In genomic region chr6:121868191-121868590, GRCh38 we compare ENCODE assay signal across 16 cellular contexts.
"Had no signal": no experiment of that assay in that cellular context is flagged by ENCODE, and none has a peak within 500 bp of the region (broad histone marks: within the 10 kb centered on the region; RNA-seq: fewer than 3 reads in every experiment).

No MANE protein-coding gene starts in this region.

- H3K9me3 ChIP-seq: breast epithelium, esophagus muscularis mucosa, stomach, thoracic aorta, uterus had no signal

- H3K4me1 ChIP-seq: breast epithelium, heart left ventricle, stomach, uterus had no signal

- DNase-seq: activated CD4-positive, alpha-beta memory T cell treated with anti-CD3 and anti-CD28 coated beads for 36 hours; activated gamma-delta T cell; activated T-cell treated with anti-CD3 and anti-CD28 coated beads, Interleukin-2, amount 50 U/mL, for 48 hours; aorta; foreskin melanocyte; heart left ventricle; kidney; left ventricle myocardium superior; mesendoderm; nephron progenitor cell; stimulated activated CD4-positive, alpha-beta T cell treated with anti-CD3 and anti-CD28 coated beads, Interleukin-4, amount 100 ng/mL, for 4 hours; stomach; uterus had no signal

- H3K27me3 ChIP-seq: breast epithelium, esophagus muscularis mucosa, heart left ventricle, stomach, uterus had no signal

- ATAC-seq: heart left ventricle, left ventricle myocardium superior had no signal

- H3K4me3 ChIP-seq: breast epithelium, esophagus muscularis mucosa, heart left ventricle, stomach, thoracic aorta, uterus had no signal

- H3K27ac ChIP-seq: breast epithelium, esophagus muscularis mucosa, heart left ventricle, stomach, thoracic aorta had no signal

- H3K36me3 ChIP-seq: breast epithelium, esophagus muscularis mucosa, heart left ventricle, stomach, thoracic aorta, uterus had no signal
